3 cellular contexts compared by ENCODE assay signal in genomic region chr3:147483145-147483544, GRCh38.
"Had no signal": no experiment of that assay in that cellular context is flagged by ENCODE, and none has a peak within 500 bp of the region (broad histone marks: within the 10 kb centered on the region; RNA-seq: fewer than 3 reads in every experiment).

No MANE protein-coding gene starts in this region.

- DNase-seq: GDM1, GF-D8 had no signal

- H3K4me3 ChIP-seq: GM12878 had no signal
